In genomic region chr16:79451196-79451816, GRCh38 we compare ENCODE assay signal across 10 cellular contexts.
DNase-seq lines count a peak whose midpoint lies in the region; ATAC-seq lines count a peak whose summit lies in the region.
"Had no signal": no experiment of that assay in that cellular context is flagged by ENCODE, and none has a peak within 500 bp of the region (broad histone marks: within the 10 kb centered on the region; RNA-seq: fewer than 3 reads in every experiment).

No MANE protein-coding gene starts in this region.

- no peaks in the 10 kb centered on the region for H3K36me3 Mint-ChIP-seq in activated CD4-positive, alpha-beta memory T cell treated with anti-CD3 and anti-CD28 coated beads, Interleukin-2, amount 10 ng/mL, durations not matched to agents 7 days and 5 days (ENCODE audit: low read depth)
- H3K36me3 Mint-ChIP-seq: CD4-positive, CD25-positive, alpha-beta regulatory T cell had no signal

- no peaks in the 10 kb centered on the region for H3K27me3 Mint-ChIP-seq in activated CD4-positive, alpha-beta memory T cell treated with anti-CD3 and anti-CD28 coated beads, Interleukin-2, amount 10 ng/mL, durations not matched to agents 7 days and 5 days

- ATAC-seq in GM19467 (IDR thresholded peaks at IDR 0.05; ENCODE audit: unreplicated experiment) (peak; percentile 82), HG03571 (IDR thresholded peaks at IDR 0.05; ENCODE audit: unreplicated experiment) (peak; percentile 75), left colon (no peak)

- H3K4me3 Mint-ChIP-seq in activated CD4-positive, alpha-beta memory T cell treated with anti-CD3 and anti-CD28 coated beads, Interleukin-2, amount 10 ng/mL, durations not matched to agents 7 days and 5 days = no peak overlapping the region
- H3K4me3 Mint-ChIP-seq: CD4-positive, CD25-positive, alpha-beta regulatory T cell had no signal

- intact Hi-C loops in left colon (cut with DNase I, micrococcal nuclease) = no loop called here

- peak; percentile 60 for DNase-seq in Ammon's horn (ENCODE audit: low spot score)
- DNase-seq in activated CD4-positive, alpha-beta memory T cell treated with anti-CD3 and anti-CD28 coated beads, Interleukin-2, amount 10 ng/mL, durations not matched to agents 7 days and 5 days = peak; percentile 23
- DNase-seq in left colon = no peak
- no peak for DNase-seq in 8988T
- no peak for DNase-seq in NK-92 (lab: John Stamatoyannopoulos, UW; ENCODE audit: unreplicated experiment)
- no peak for DNase-seq in mucosa of gallbladder (ENCODE audit: low spot score)
- DNase-seq: pancreas had no signal

- H3K9me3 Mint-ChIP-seq in activated CD4-positive, alpha-beta memory T cell treated with anti-CD3 and anti-CD28 coated beads, Interleukin-2, amount 10 ng/mL, durations not matched to agents 7 days and 5 days = no peaks in the 10 kb centered on the region
- H3K9me3 Mint-ChIP-seq: CD4-positive, CD25-positive, alpha-beta regulatory T cell had no signal

- POLR2A ChIA-PET in activated CD4-positive, alpha-beta memory T cell treated with anti-CD3 and anti-CD28 coated beads, Interleukin-2, amount 10 ng/mL, durations not matched to agents 7 days and 5 days (lab: Charles Lee) = interaction anchor here (0.7 to 1.2 kb wide), 4 partner anchors 13 to 709 kb away, joined by 3 read pairs; no protein-coding TSS in a partner anchor

- H3K27ac Mint-ChIP-seq in activated CD4-positive, alpha-beta memory T cell treated with anti-CD3 and anti-CD28 coated beads, Interleukin-2, amount 10 ng/mL, durations not matched to agents 7 days and 5 days = peak overlapping the region; percentile 64

- peaks cover 24% of the 10 kb centered on the region for H3K4me1 Mint-ChIP-seq in activated CD4-positive, alpha-beta memory T cell treated with anti-CD3 and anti-CD28 coated beads, Interleukin-2, amount 10 ng/mL, durations not matched to agents 7 days and 5 days

- CTCF ChIA-PET in activated CD4-positive, alpha-beta memory T cell treated with anti-CD3 and anti-CD28 coated beads, Interleukin-2, amount 10 ng/mL, durations not matched to agents 7 days and 5 days (lab: Charles Lee) = interaction anchor here (0.8 to 1.1 kb wide), 2 partner anchors 68 to 80 kb away, joined by 3 read pairs; no protein-coding TSS in a partner anchor

Comparison
In these comparisons a context has a peak if more than half of its experiments do, and no peak if none do; other contexts are left out.
1. DNase-seq: peak in Ammon's horn (single experiment) and activated CD4-positive, alpha-beta memory T cell treated with anti-CD3 and anti-CD28 coated beads, Interleukin-2, amount 10 ng/mL, durations not matched to agents 7 days and 5 days (single experiment); none in left colon (0 of 2), 8988T (single experiment), NK-92 (single experiment) and mucosa of gallbladder (single experiment).